ENCODE assay signal across 21 cellular contexts in the genomic region with DNA sequence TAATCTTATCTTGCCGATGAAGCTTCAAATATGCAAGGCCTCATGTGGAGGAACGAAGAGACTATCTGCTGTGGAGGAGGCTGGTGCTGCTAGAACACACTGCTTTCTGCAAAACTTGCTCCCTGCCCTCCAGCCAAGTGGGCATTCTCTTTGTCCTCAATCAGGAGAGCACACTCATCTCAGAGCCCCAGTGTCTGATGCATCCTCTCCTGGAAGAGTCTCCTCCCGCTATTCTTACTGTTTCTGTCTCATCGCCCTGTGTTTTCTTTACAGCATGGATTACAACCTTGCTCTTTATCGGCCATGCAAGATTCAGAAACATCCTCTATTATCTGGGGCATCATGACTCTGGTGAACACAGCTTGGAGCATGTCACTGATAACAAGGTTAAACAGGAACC.
A peak's percentile ranks its signal among the peaks of the same experiment; 100 is the strongest.
DNase-seq lines count a peak whose midpoint lies in the region; ATAC-seq and TF ChIP-seq lines count a peak whose summit lies in the region.
"Had no signal": no experiment of that assay in that cellular context is flagged by ENCODE, and none has a peak within 500 bp of the region (broad histone marks: within the 10 kb centered on the region; RNA-seq: fewer than 3 reads in every experiment).

No MANE protein-coding gene starts in this region.

- H3K27ac Mint-ChIP-seq in chondrocyte (ENCODE audit: unreplicated experiment) (peak overlapping the region; percentile 81), neural crest cell (ENCODE audit: unreplicated experiment) (peak overlapping the region; percentile 4)
- H3K27ac Mint-ChIP-seq: activated CD8-positive, alpha-beta T cell treated with anti-CD3 and anti-CD28 coated beads, Interleukin-2, amount 10 ng/mL, durations not matched to agents 7 days and 5 days; activated naive CD8-positive, alpha-beta T cell; activated T-cell treated with anti-CD3 and anti-CD28 coated beads, Interleukin-2, amount 50 U/mL, for 72 hours; CD4-positive, alpha-beta T cell; nephron progenitor cell had no signal

- POLR2A ChIA-PET in AG04450 (lab: Yijun Ruan, JAX), result no interaction called here

- DNase-seq in AG04450 (ENCODE audit: low read depth, low spot score), result no peak
- DNase-seq in chondrocyte (ENCODE audit: low spot score), result no peak
- no peak for DNase-seq in neural crest cell (ENCODE audit: low read depth, low spot score)
- no peak for DNase-seq in GM10266 (ENCODE audit: extremely low spot score)
- no peak for DNase-seq in stimulated activated CD4-positive, alpha-beta T cell treated with anti-CD3 and anti-CD28 coated beads, Interleukin-4, amount 100 ng/mL, for 1 hour
- DNase-seq in occipital lobe (lab: John Stamatoyannopoulos, UW), result no peak
- DNase-seq: activated CD8-positive, alpha-beta T cell treated with anti-CD3 and anti-CD28 coated beads, Interleukin-2, amount 10 ng/mL, durations not matched to agents 7 days and 5 days; activated T-cell treated with anti-CD3 and anti-CD28 coated beads, Interleukin-2, amount 50 U/mL, for 72 hours; CD4-positive, alpha-beta T cell; DMS79; erythroblast; NCI-H1092 treated with DMSO at 0.1 percent for 48 hours; NCI-H2029 treated with DMSO at 0.1 percent for 48 hours; nephron progenitor cell; SIG-M5; uterus had no signal

- H3K4me3 Mint-ChIP-seq in chondrocyte (ENCODE audit: unreplicated experiment) (no peak overlapping the region), neural crest cell (no peak overlapping the region)
- H3K4me3 Mint-ChIP-seq: activated CD8-positive, alpha-beta T cell treated with anti-CD3 and anti-CD28 coated beads, Interleukin-2, amount 10 ng/mL, durations not matched to agents 7 days and 5 days; activated naive CD8-positive, alpha-beta T cell; activated T-cell treated with anti-CD3 and anti-CD28 coated beads, Interleukin-2, amount 50 U/mL, for 72 hours; CD4-positive, alpha-beta T cell; nephron progenitor cell had no signal

- no peak for TF ChIP-seq CTCF in AG04450 (IDR thresholded peaks at IDR 0.05; ENCODE audit: low read depth, low read length)
- TF ChIP-seq CTCF in chondrocyte (IDR thresholded peaks at IDR 0.05), result no peak
- TF ChIP-seq CTCF in neural crest cell (conservative IDR thresholded peaks at IDR 0.05), result no peak
- no peak for TF ChIP-seq CTCF in GM10266 (IDR thresholded peaks at IDR 0.05; ENCODE audit: control insufficient read depth, insufficient read depth, low read depth, missing control alignments)

- no peak for ATAC-seq in GM19035 (IDR thresholded peaks at IDR 0.05; ENCODE audit: unreplicated experiment)
- ATAC-seq: activated CD8-positive, alpha-beta T cell treated with anti-CD3 and anti-CD28 coated beads, Interleukin-2, amount 10 ng/mL, durations not matched to agents 7 days and 5 days; activated T-cell treated with anti-CD3 and anti-CD28 coated beads, Interleukin-2, amount 50 U/mL, for 72 hours; K562 had no signal

- H3K9me3 Mint-ChIP-seq in chondrocyte (ENCODE audit: low read depth) (no peaks in the 10 kb centered on the region), neural crest cell (no peaks in the 10 kb centered on the region)

- H3K4me1 Mint-ChIP-seq in chondrocyte (ENCODE audit: low read depth) (peaks cover 73% of the 10 kb centered on the region), neural crest cell (peaks cover 24% of the 10 kb centered on the region)
- H3K4me1 Mint-ChIP-seq: nephron progenitor cell had no signal

- no peaks in the 10 kb centered on the region for H3K27me3 ChIP-seq in AG04450 (ENCODE audit: control insufficient read depth, insufficient read depth, low read length)
- H3K27me3 ChIP-seq: uterus had no signal

- CTCF ChIA-PET in AG04450 (lab: Charles Lee), result interaction anchor here (5.2 kb wide), 1 partner anchor 36 kb away, joined by 20 read pairs; no protein-coding TSS in a partner anchor

- H3K27ac ChIP-seq in AG04450 (ENCODE audit: low read depth, low read length), result peak overlapping the region; percentile 50
- peak overlapping the region; percentile 56 for H3K27ac ChIP-seq in KOPT-K1 (ENCODE audit: low read depth, low read length, poor library complexity, severe bottlenecking)
- H3K27ac ChIP-seq: uterus had no signal

- H3K9me3 ChIP-seq in AG04450 (ENCODE audit: control insufficient read depth, insufficient read depth, low read length), result no peaks in the 10 kb centered on the region
- H3K9me3 ChIP-seq in KOPT-K1 (ENCODE audit: insufficient read depth, low read length, poor library complexity, severe bottlenecking), result no peaks in the 10 kb centered on the region
- H3K9me3 ChIP-seq: uterus had no signal

- H3K36me3 Mint-ChIP-seq in chondrocyte (ENCODE audit: low read depth) (peaks cover 43% of the 10 kb centered on the region), neural crest cell (ENCODE audit: low read depth) (peaks cover 56% of the 10 kb centered on the region)
- H3K36me3 Mint-ChIP-seq: activated naive CD8-positive, alpha-beta T cell had no signal

- no peaks in the 10 kb centered on the region for H3K27me3 Mint-ChIP-seq in chondrocyte (ENCODE audit: low read depth)
- H3K27me3 Mint-ChIP-seq in neural crest cell (ENCODE audit: low read depth), result no peaks in the 10 kb centered on the region
- H3K27me3 Mint-ChIP-seq: CD4-positive, alpha-beta T cell had no signal

- H3K4me3 ChIP-seq in AG04450 (ENCODE audit: low read depth, low read length), result no peak overlapping the region
- H3K4me3 ChIP-seq: K562, smooth muscle cell, uterus had no signal

- peaks cover 52% of the 10 kb centered on the region for H3K36me3 ChIP-seq in KOPT-K1 (ENCODE audit: insufficient read depth, low read length)
- H3K36me3 ChIP-seq: uterus had no signal
